In genomic region chr1:151546006-151546925, GRCh38 we compare ENCODE assay signal across 14 cellular contexts. TPM values are rescaled to one million over a fixed set of nuclear protein-coding genes. Genes with fewer than 3 reads are reported as not detected.
A peak's percentile ranks its signal among the peaks of the same experiment; 100 is the strongest.
DNase-seq lines count a peak whose midpoint lies in the region; FAIRE-seq and TF ChIP-seq lines count a peak whose summit lies in the region.
"Had no signal": no experiment of that assay in that cellular context is flagged by ENCODE, and none has a peak within 500 bp of the region (broad histone marks: within the 10 kb centered on the region; RNA-seq: fewer than 3 reads in every experiment).

No MANE protein-coding gene starts in this region.

- H3K36me3 Mint-ChIP-seq in astrocyte (ENCODE audit: low read depth, unreplicated experiment), result peaks cover 27% of the 10 kb centered on the region

- DNase-seq in astrocyte (ENCODE audit: low read depth) (no peak), keratinocyte (ENCODE audit: low read depth, low spot score) (no peak), stomach (no peak), DMS 273 treated with DMSO at 0.1 percent for 48 hours (lab: John Stamatoyannopoulos, UW) (no peak), GM19240 (ENCODE audit: insufficient read length, low spot score) (no peak), right atrium auricular region (ENCODE audit: low spot score) (no peak), cerebellar cortex (ENCODE audit: low spot score) (no peak)
- DNase-seq: activated B cell treated with CpG ODN at 0.5 μM for 24 hours; effector CD4-positive, alpha-beta T cell; NCI-H510A treated with DMSO at 0.1 percent for 48 hours; stimulated activated naive CD4-positive, alpha-beta T cell treated with Interleukin-2 at 50 U/mL for 16 hours had no signal

- dilution Hi-C loops in keratinocyte (cut with MboI; ENCODE audit: extremely low pct_ligation_motif_present, low sequenced_read_pairs), result no loop called here

- TF ChIP-seq CTCF in astrocyte (IDR thresholded peaks at IDR 0.05; ENCODE audit: insufficient read depth, low read depth, low read length) (no peak), keratinocyte (optimal IDR thresholded peaks at IDR 0.05 in 1 of 3, IDR thresholded peaks at IDR 0.05 in 1 of 3, conservative IDR thresholded peaks at IDR 0.05 in 1 of 3; ENCODE audit: extremely low read depth in 1 of 3, insufficient read depth in 2 of 3, low read length in 3 of 3) (no peak), stomach (IDR thresholded peaks at IDR 0.05) (no peak), right atrium auricular region (IDR thresholded peaks at IDR 0.05) (no peak)

- no peaks in the 10 kb centered on the region for H3K27me3 Mint-ChIP-seq in astrocyte (ENCODE audit: low read depth, unreplicated experiment)

- no peak overlapping the region for H3K9ac ChIP-seq in HUES48 (ENCODE audit: low read depth, low read length)
- peak overlapping the region; percentile 31 for H3K9ac ChIP-seq in astrocyte (ENCODE audit: low read length)
- H3K9ac ChIP-seq in keratinocyte (ENCODE audit: control insufficient read depth, extremely low read depth, insufficient read depth, low read length), result peak overlapping the region; percentile 4

- H3K36me3 ChIP-seq in HUES48 (ENCODE audit: control insufficient read depth, insufficient read depth, low read length) (no peaks in the 10 kb centered on the region), astrocyte (ENCODE audit: insufficient read depth, low read length) (no peaks in the 10 kb centered on the region), keratinocyte (ENCODE audit: control insufficient read depth in 2 of 2, extremely low read depth in 1 of 2, insufficient read depth in 2 of 2, low read length in 2 of 2) (peaks cover 3 to 22% of the 10 kb centered on the region in 2 experiments), stomach (no peaks in the 10 kb centered on the region), right atrium auricular region (no peaks in the 10 kb centered on the region)

- H3K4me1 Mint-ChIP-seq in astrocyte (ENCODE audit: low read depth, unreplicated experiment), result peaks cover 70% of the 10 kb centered on the region

- H3K27ac ChIP-seq in HUES48 (ENCODE audit: low read depth, low read length), result peak overlapping the region; percentile 83
- peak overlapping the region; percentile 35 for H3K27ac ChIP-seq in astrocyte (ENCODE audit: low read depth, low read length)
- peak overlapping the region; percentile 73 for H3K27ac ChIP-seq in keratinocyte (ENCODE audit: control insufficient read depth, insufficient read depth, low read length)
- H3K27ac ChIP-seq in stomach, result peak overlapping the region in 4 of 5 donors; percentile 67 to 82 (median 78)
- peak overlapping the region in 1 of 2 donors; percentile 31 for H3K27ac ChIP-seq in right atrium auricular region

- TF ChIP-seq POLR2A in stomach (IDR thresholded peaks at IDR 0.05), result no peak

- no peak overlapping the region for H2AFZ ChIP-seq in astrocyte (ENCODE audit: low read depth, low read length)
- no peak overlapping the region for H2AFZ ChIP-seq in keratinocyte (ENCODE audit: control insufficient read depth, low read length)

- peaks cover 70% of the 10 kb centered on the region for H3K79me2 ChIP-seq in astrocyte (ENCODE audit: insufficient read depth, low read length)
- H3K79me2 ChIP-seq in keratinocyte (ENCODE audit: control insufficient read depth, insufficient read depth, low read length), result peaks cover 71% of the 10 kb centered on the region

- TF ChIP-seq EP300 in stomach (IDR thresholded peaks at IDR 0.05), result no peak

- H4K20me1 ChIP-seq in astrocyte (ENCODE audit: insufficient read depth, low read length) (peaks cover 68% of the 10 kb centered on the region), keratinocyte (ENCODE audit: control insufficient read depth, extremely low read depth, insufficient read depth, low read length) (peaks cover 9% of the 10 kb centered on the region)

- H3K4me2 ChIP-seq in astrocyte (ENCODE audit: low read length), result peak overlapping the region; percentile 74
- peak overlapping the region; percentile 77 for H3K4me2 ChIP-seq in keratinocyte (ENCODE audit: control insufficient read depth, extremely low read depth, insufficient read depth, low read depth, low read length)

- H3K4me3 Mint-ChIP-seq in astrocyte (ENCODE audit: unreplicated experiment), result peak overlapping the region; percentile 72
- H3K4me3 Mint-ChIP-seq: activated B cell treated with CpG ODN at 0.5 μM for 24 hours had no signal

- intact Hi-C loops in stomach (cut with DNase I; ENCODE audit: low total_unique reads), result no loop called here

- H3K9me3 ChIP-seq in HUES48 (ENCODE audit: control insufficient read depth, insufficient read depth, low read length), result no peaks in the 10 kb centered on the region
- H3K9me3 ChIP-seq in astrocyte (ENCODE audit: insufficient read depth, low read depth, low read length), result no peaks in the 10 kb centered on the region
- no peaks in the 10 kb centered on the region for H3K9me3 ChIP-seq in keratinocyte (ENCODE audit: control insufficient read depth, low read depth, low read length)
- no peaks in the 10 kb centered on the region for H3K9me3 ChIP-seq in stomach
- no peaks in the 10 kb centered on the region for H3K9me3 ChIP-seq in right atrium auricular region

- no peaks in the 10 kb centered on the region for H3K27me3 ChIP-seq in HUES48 (ENCODE audit: control insufficient read depth, insufficient read depth, low read length)
- H3K27me3 ChIP-seq in astrocyte (ENCODE audit: insufficient read depth, low read length), result no peaks in the 10 kb centered on the region
- H3K27me3 ChIP-seq in keratinocyte (ENCODE audit: control insufficient read depth, extremely low read depth, insufficient read depth, low read length), result no peaks in the 10 kb centered on the region
- no peaks in the 10 kb centered on the region for H3K27me3 ChIP-seq in stomach
- no peaks in the 10 kb centered on the region for H3K27me3 ChIP-seq in right atrium auricular region

- H3K27ac Mint-ChIP-seq in astrocyte (ENCODE audit: unreplicated experiment), result peak overlapping the region; percentile 98
- H3K27ac Mint-ChIP-seq: activated B cell treated with CpG ODN at 0.5 μM for 24 hours had no signal

- H3K4me1 ChIP-seq in HUES48 (ENCODE audit: control insufficient read depth, insufficient read depth, low read length) (peaks cover 24% of the 10 kb centered on the region), astrocyte (ENCODE audit: insufficient read depth, low read length) (peaks cover 48% of the 10 kb centered on the region), keratinocyte (ENCODE audit: control insufficient read depth, extremely low read depth, insufficient read depth, low read length) (peaks cover 64% of the 10 kb centered on the region), stomach (peaks cover 36 to 59% (median 51%) of the 10 kb centered on the region in 4 donors), right atrium auricular region (peaks cover 0 to 16% of the 10 kb centered on the region in 2 donors)

- no peak for FAIRE-seq in astrocyte (lab: Jason Lieb, UNC)
- FAIRE-seq in keratinocyte (lab: Jason Lieb, UNC), result no peak

- H3K9me3 Mint-ChIP-seq in astrocyte (ENCODE audit: unreplicated experiment), result no peaks in the 10 kb centered on the region
- H3K9me3 Mint-ChIP-seq: activated B cell treated with CpG ODN at 0.5 μM for 24 hours, neural crest cell had no signal

- H3K9me1 ChIP-seq in keratinocyte (ENCODE audit: control insufficient read depth, extremely low read depth, insufficient read depth, low read length), result no peaks in the 10 kb centered on the region

- 80 to 85% (median 84%) methylated on average over 4 of the region's 4 CpGs for WGBS in stomach, 5 donors

- H3K4me3 ChIP-seq in HUES48 (ENCODE audit: low read depth, low read length), result no peak overlapping the region
- no peak overlapping the region for H3K4me3 ChIP-seq in astrocyte (ENCODE audit: insufficient read depth, low read depth, low read length)
- H3K4me3 ChIP-seq in keratinocyte (ENCODE audit: control insufficient read depth in 2 of 3, extremely low read depth in 1 of 3, insufficient read depth in 2 of 3, low read depth in 1 of 3, low read length in 3 of 3), result no peak overlapping the region
- no peak overlapping the region for H3K4me3 ChIP-seq in stomach
- no peak overlapping the region for H3K4me3 ChIP-seq in right atrium auricular region
- H3K4me3 ChIP-seq: lung had no signal

RNA-seq across cellular contexts. Expression of gene TUFT1, which starts 6.2 kb away (rescaled TPM):
- total RNA-seq in astrocyte, result 74.1 and 90.6 TPM in 2 replicates
- 70.0 to 82.3 TPM (median 80.1 TPM) in 3 replicates for polyA plus RNA-seq in keratinocyte
- polyA plus RNA-seq in keratinocyte (2011; ENCODE audit: low read depth), result 232 TPM
- polyA plus RNA-seq in keratinocyte (2011; cell fraction: cytosol; rRNA removed), result 68.6 and 92.2 TPM in 2 replicates
- polyA plus RNA-seq in keratinocyte (2011; cell fraction: nucleus; rRNA removed), result 155 and 156 TPM in 2 replicates
- polyA plus RNA-seq in keratinocyte (2012; ENCODE audit: low replicate concordance), result 65.9 and 73.6 TPM in 2 replicates
- 52.3 to 67.8 TPM (median 57.4 TPM) in 3 replicates for polyA minus RNA-seq in keratinocyte
- polyA minus RNA-seq in keratinocyte (2011; cell fraction: cytosol; rRNA and poly(A)+ RNA removed), result 54.3 TPM
- polyA minus RNA-seq in keratinocyte (2011; cell fraction: nucleus; rRNA and poly(A)+ RNA removed), result 52.9 and 96.0 TPM in 2 replicates
- 10 to 100 TPM in 3 of 5 donors, 1 to 10 TPM in 2; 1.2 to 30.4 (median 13.9) TPM for total RNA-seq in stomach
- polyA plus RNA-seq in stomach, result 10 to 100 TPM in 2 of 3 donors, 1 to 10 TPM in 1; 9.0 to 15.4 (median 10.8) TPM
- total RNA-seq in right atrium auricular region, result 1 to 10 TPM; 4.3 to 7.9 TPM

RNA-seq across cellular contexts. Expression of gene CGN, which starts 35.1 kb away (rescaled TPM):
- total RNA-seq in astrocyte (8.8 and 8.9 TPM in 2 replicates), stomach (100 to 1,000 TPM in 3 of 5 donors, 10 to 100 TPM in 2; 21.4 to 137 (median 118) TPM), right atrium auricular region (1 to 10 TPM; 3.3 to 5.4 TPM)
- polyA plus RNA-seq in keratinocyte (2.0 to 4.1 TPM (median 2.9 TPM) in 3 replicates), stomach (10 to 100 TPM; 14.0 to 22.0 (median 21.2) TPM)
- 28.0 TPM for polyA plus RNA-seq in keratinocyte (2011; ENCODE audit: low read depth)
- 1.2 and 1.8 TPM in 2 replicates for polyA plus RNA-seq in keratinocyte (2011; cell fraction: cytosol; rRNA removed)
- 11.2 and 11.8 TPM in 2 replicates for polyA plus RNA-seq in keratinocyte (2011; cell fraction: nucleus; rRNA removed)
- polyA plus RNA-seq in keratinocyte (2012; ENCODE audit: low replicate concordance), result 5.5 and 22.1 TPM in 2 replicates
- polyA minus RNA-seq in keratinocyte, result 1.6 to 9.2 TPM (median 4.0 TPM) in 3 replicates
- polyA minus RNA-seq in keratinocyte (2011; cell fraction: cytosol; rRNA and poly(A)+ RNA removed), result 1.2 TPM
- polyA minus RNA-seq in keratinocyte (2011; cell fraction: nucleus; rRNA and poly(A)+ RNA removed), result 3.5 and 4.7 TPM in 2 replicates
